Comparison of ENCODE assay signal across 9 cellular contexts in genomic region chr17:77066165-77066564, GRCh38.
"Had no signal": no experiment of that assay in that cellular context is flagged by ENCODE, and none has a peak within 500 bp of the region (broad histone marks: within the 10 kb centered on the region; RNA-seq: fewer than 3 reads in every experiment).

No MANE protein-coding gene starts in this region.

- H3K9me3 ChIP-seq: breast epithelium, colonic mucosa, MG63, Peyer's patch, SJCRH30 had no signal

- H3K4me3 ChIP-seq: breast epithelium, colonic mucosa, MG63, Peyer's patch, SJCRH30 had no signal

- H3K27ac ChIP-seq: breast epithelium, colonic mucosa, Peyer's patch, RWPE1, SJCRH30 had no signal

- H3K36me3 ChIP-seq: breast epithelium, colonic mucosa, MG63, Peyer's patch, SJCRH30 had no signal

- H3K27me3 ChIP-seq: colonic mucosa, Peyer's patch had no signal

- DNase-seq: activated CD8-positive, alpha-beta memory T cell treated with anti-CD3 and anti-CD28 coated beads, Interleukin-2, amount 50 U/mL, for 48 hours; NCI-H2081 treated with DMSO at 0.1 percent for 48 hours; NCI-H748 treated with DMSO at 0.1 percent for 48 hours had no signal

- H3K4me1 ChIP-seq: breast epithelium, colonic mucosa, Peyer's patch, SJCRH30 had no signal
